ENCODE assay signal across 9 cellular contexts in the genomic region with DNA sequence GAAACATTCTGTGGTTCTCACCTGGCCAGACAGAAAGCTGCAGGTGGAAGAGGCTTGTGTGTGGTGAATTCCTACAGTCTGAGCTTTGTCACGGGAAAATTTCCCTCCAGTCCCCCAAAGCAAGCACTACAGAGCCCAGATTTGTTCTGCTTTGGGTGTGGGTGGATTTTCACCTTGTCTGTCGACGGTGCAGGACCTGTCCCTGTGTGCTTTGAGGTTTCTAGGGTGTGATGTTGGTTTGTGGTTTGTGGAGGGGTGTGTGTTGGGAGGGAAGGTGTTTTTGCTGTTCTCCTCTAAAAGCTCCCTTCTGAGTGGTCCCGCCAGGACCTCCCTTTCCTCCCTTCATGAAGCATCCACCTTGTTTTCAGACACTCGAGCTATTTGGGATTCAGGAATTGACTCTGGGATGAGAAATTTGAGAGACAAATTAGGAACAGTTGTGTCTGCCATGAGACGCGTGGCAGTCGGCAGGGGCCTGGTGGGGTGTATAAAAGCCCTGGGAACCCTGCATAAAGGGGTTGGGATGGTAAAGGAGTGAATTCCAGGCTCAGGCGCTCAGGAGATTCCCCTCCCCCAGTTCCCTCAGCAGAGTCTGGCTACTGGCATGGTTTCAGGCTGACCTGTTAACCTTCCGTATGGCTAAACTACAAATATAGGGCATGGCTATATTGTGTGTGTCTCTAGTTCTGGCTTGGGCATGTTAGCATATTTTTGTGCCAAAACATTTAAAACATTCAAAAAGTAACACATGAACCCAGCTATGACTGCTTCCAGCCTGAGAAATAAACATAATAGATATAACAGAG.
DNase-seq lines count a peak whose midpoint lies in the region; ATAC-seq and TF ChIP-seq lines count a peak whose summit lies in the region.
"Had no signal": no experiment of that assay in that cellular context is flagged by ENCODE, and none has a peak within 500 bp of the region (broad histone marks: within the 10 kb centered on the region; RNA-seq: fewer than 3 reads in every experiment).

No MANE protein-coding gene starts in this region.

- peaks cover 96% of the 10 kb centered on the region for H3K4me1 ChIP-seq in CD8-positive, alpha-beta memory T cell (ENCODE audit: insufficient read depth, low read length)
- peaks cover 89% of the 10 kb centered on the region for H3K4me1 ChIP-seq in mucosa of stomach (ENCODE audit: control insufficient read depth, insufficient read depth, low read length)

- no peaks in the 10 kb centered on the region for H3K36me3 ChIP-seq in CD8-positive, alpha-beta memory T cell (ENCODE audit: insufficient read depth, low read length)
- no peaks in the 10 kb centered on the region for H3K36me3 ChIP-seq in mucosa of stomach (ENCODE audit: control insufficient read depth, insufficient read depth, low read length)

- H3K27ac ChIP-seq in CD8-positive, alpha-beta memory T cell (ENCODE audit: low read depth, low read length), result no peak overlapping the region

- peak overlapping the region; percentile 87 to 93 (median 88) for H3K4me3 Mint-ChIP-seq in CD8-positive, alpha-beta memory T cell
- peak overlapping the region; percentile 70 for H3K4me3 Mint-ChIP-seq in activated naive CD8-positive, alpha-beta T cell treated with anti-CD3 and anti-CD28 coated beads for 36 hours
- H3K4me3 Mint-ChIP-seq in progenitor cell of endocrine pancreas (ENCODE audit: low read depth), result no peak overlapping the region

- no peaks in the 10 kb centered on the region for H3K9me3 ChIP-seq in CD8-positive, alpha-beta memory T cell (ENCODE audit: low read length)
- H3K9me3 ChIP-seq in mucosa of stomach (ENCODE audit: control insufficient read depth, low read length), result no peaks in the 10 kb centered on the region

- POLR2A ChIA-PET in CD8-positive, alpha-beta memory T cell (lab: Charles Lee), result interaction anchor here (0.7 to 1.9 kb wide), 5 partner anchors 10 to 153 kb away, joined by 3 to 15 read pairs (median 4); no protein-coding TSS in a partner anchor

- CTCF ChIA-PET in CD8-positive, alpha-beta memory T cell (lab: Charles Lee), result interaction anchor here (0.6 to 12.5 kb wide), 9 partner anchors 10 to 117 kb away, joined by 3 to 151 read pairs (median 4); no protein-coding TSS in a partner anchor

- peaks cover 3 to 22% (median 7%) of the 10 kb centered on the region in 3 donors for H3K36me3 Mint-ChIP-seq in CD8-positive, alpha-beta memory T cell
- H3K36me3 Mint-ChIP-seq in activated naive CD8-positive, alpha-beta T cell treated with anti-CD3 and anti-CD28 coated beads for 36 hours, result peaks cover 46% of the 10 kb centered on the region
- peaks cover 3% of the 10 kb centered on the region for H3K36me3 Mint-ChIP-seq in progenitor cell of endocrine pancreas (ENCODE audit: insufficient read depth)

- peak in 4 of 5 donors; percentile 38 to 74 (median 56) for DNase-seq in CD8-positive, alpha-beta memory T cell
- peak; percentile 73 for DNase-seq in activated naive CD8-positive, alpha-beta T cell treated with anti-CD3 and anti-CD28 coated beads for 36 hours
- no peak for DNase-seq in progenitor cell of endocrine pancreas (ENCODE audit: low spot score, unreplicated experiment)
- DNase-seq in SW480 (ENCODE audit: low spot score), result no peak

- H3K9ac ChIP-seq in mucosa of stomach (ENCODE audit: low read length), result peak overlapping the region; percentile 70

- peak; percentile 32 for ATAC-seq in HG03565 (IDR thresholded peaks at IDR 0.05; ENCODE audit: unreplicated experiment)
- no peak for ATAC-seq in GM21515 (IDR thresholded peaks at IDR 0.05; ENCODE audit: unreplicated experiment)
- no peak for ATAC-seq in GM18870 (IDR thresholded peaks at IDR 0.05; ENCODE audit: unreplicated experiment)

- no peaks in the 10 kb centered on the region for H3K27me3 Mint-ChIP-seq in CD8-positive, alpha-beta memory T cell
- no peaks in the 10 kb centered on the region for H3K27me3 Mint-ChIP-seq in activated naive CD8-positive, alpha-beta T cell treated with anti-CD3 and anti-CD28 coated beads for 36 hours
- H3K27me3 Mint-ChIP-seq in progenitor cell of endocrine pancreas, result no peaks in the 10 kb centered on the region

- peak overlapping the region; percentile 73 for H3K4me3 ChIP-seq in CD8-positive, alpha-beta memory T cell (ENCODE audit: low read length)
- H3K4me3 ChIP-seq in mucosa of stomach (ENCODE audit: low read length), result peak overlapping the region; percentile 2
- H3K4me3 ChIP-seq: skin epidermis had no signal

- no peak for TF ChIP-seq CTCF in progenitor cell of endocrine pancreas (IDR thresholded peaks at IDR 0.05; ENCODE audit: unreplicated experiment)

- peak overlapping the region; percentile 67 to 98 (median 93) for H3K27ac Mint-ChIP-seq in CD8-positive, alpha-beta memory T cell
- H3K27ac Mint-ChIP-seq in activated naive CD8-positive, alpha-beta T cell treated with anti-CD3 and anti-CD28 coated beads for 36 hours, result peak overlapping the region; percentile 84
- no peak overlapping the region for H3K27ac Mint-ChIP-seq in progenitor cell of endocrine pancreas

- peaks cover 87 to 100% (median 96%) of the 10 kb centered on the region in 3 donors for H3K4me1 Mint-ChIP-seq in CD8-positive, alpha-beta memory T cell
- H3K4me1 Mint-ChIP-seq in activated naive CD8-positive, alpha-beta T cell treated with anti-CD3 and anti-CD28 coated beads for 36 hours, result peaks cover 94% of the 10 kb centered on the region
- peaks cover 27% of the 10 kb centered on the region for H3K4me1 Mint-ChIP-seq in progenitor cell of endocrine pancreas (ENCODE audit: low read depth)

- no peaks in the 10 kb centered on the region for H3K9me3 Mint-ChIP-seq in CD8-positive, alpha-beta memory T cell
- H3K9me3 Mint-ChIP-seq in activated naive CD8-positive, alpha-beta T cell treated with anti-CD3 and anti-CD28 coated beads for 36 hours, result peaks cover 1% of the 10 kb centered on the region
- H3K9me3 Mint-ChIP-seq in progenitor cell of endocrine pancreas (ENCODE audit: low read depth), result no peaks in the 10 kb centered on the region

- H3K27me3 ChIP-seq in CD8-positive, alpha-beta memory T cell (ENCODE audit: insufficient read depth, low read length, poor library complexity, severe bottlenecking), result no peaks in the 10 kb centered on the region
- no peaks in the 10 kb centered on the region for H3K27me3 ChIP-seq in mucosa of stomach (ENCODE audit: control insufficient read depth, insufficient read depth, low read length)

Comparison
In these comparisons a context has a peak if more than half of its experiments do, and no peak if none do; other contexts are left out.
1. DNase-seq: peak in CD8-positive, alpha-beta memory T cell (4 of 5) and activated naive CD8-positive, alpha-beta T cell treated with anti-CD3 and anti-CD28 coated beads for 36 hours (single experiment); none in progenitor cell of endocrine pancreas (single experiment) and SW480 (single experiment).